ENCODE assay signal across 17 cellular contexts in the genomic region with DNA sequence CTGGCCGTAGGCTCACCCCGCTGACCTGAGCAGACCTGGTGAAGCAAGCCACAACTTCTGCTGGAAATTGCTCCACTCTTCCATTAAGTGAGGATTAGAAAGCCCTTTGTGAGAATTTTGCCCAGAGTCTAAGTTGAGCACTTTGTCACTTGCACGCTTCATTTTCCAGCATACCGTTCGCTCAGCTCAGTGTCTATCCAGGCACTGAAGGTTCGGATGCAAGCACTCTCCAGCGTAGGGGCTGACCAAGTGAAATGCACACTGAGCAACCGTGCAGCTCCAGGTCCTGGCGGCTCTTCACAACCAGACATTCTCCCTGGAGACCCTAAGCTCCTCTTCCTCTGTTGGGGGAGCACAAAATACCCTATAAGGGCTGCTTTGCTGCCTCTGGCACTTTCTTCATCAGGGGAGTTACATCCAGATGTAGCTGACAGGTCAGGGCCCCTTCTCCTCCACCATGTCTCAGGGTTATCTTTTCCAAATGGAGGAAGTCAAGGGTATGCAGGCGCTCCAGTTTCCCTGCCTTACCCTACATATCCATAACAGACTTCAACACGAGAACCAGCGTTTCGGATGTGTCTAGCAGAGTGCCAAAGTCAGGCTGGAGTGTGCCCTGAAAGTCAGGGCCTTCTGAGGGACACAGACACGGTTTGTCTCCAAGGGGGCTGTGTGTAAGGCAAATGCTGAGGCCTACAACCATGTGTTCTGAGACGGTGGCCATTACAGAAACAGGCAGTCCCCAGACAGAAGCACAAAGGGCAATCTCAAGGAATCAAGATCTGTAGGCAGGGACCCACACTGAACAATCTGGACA.
"Had no signal": no experiment of that assay in that cellular context is flagged by ENCODE, and none has a peak within 500 bp of the region (broad histone marks: within the 10 kb centered on the region; RNA-seq: fewer than 3 reads in every experiment).

No MANE protein-coding gene starts in this region.

- FAIRE-seq: astrocyte, colon, endometrium had no signal

- H3K36me3 ChIP-seq: thyroid gland, uterus had no signal

- H3K27ac ChIP-seq: SK-N-MC, thyroid gland had no signal

- H3K4me3 ChIP-seq: SK-N-MC, thyroid gland, uterus had no signal

- H3K9me3 ChIP-seq: thyroid gland, uterus had no signal

- H3K9me3 Mint-ChIP-seq: activated naive CD4-positive, alpha-beta T cell treated with anti-CD3 and anti-CD28 coated beads for 36 hours; activated T-helper 2 cell treated with anti-CD3 and anti-CD28 coated beads, Interferon-gamma antibody, Interleukin-2, Interleukin-4, amounts not matched to agents 10 μg/mL and 5 μg/mL and 100 μg/mL, durations not matched to agents 14 hours and 24 hours and 36 hours; stimulated activated effector memory CD8-positive, alpha-beta T cell treated with anti-CD3 and anti-CD28 coated beads, Interleukin-12 subunit alpha, Interleukin-12 subunit beta, amount 100 ng/mL, for 72 hours; T-cell had no signal

- H3K4me3 Mint-ChIP-seq: activated naive CD4-positive, alpha-beta T cell treated with anti-CD3 and anti-CD28 coated beads for 36 hours; stimulated activated effector memory CD8-positive, alpha-beta T cell treated with anti-CD3 and anti-CD28 coated beads, Interleukin-12 subunit alpha, Interleukin-12 subunit beta, amount 100 ng/mL, for 72 hours; T-cell had no signal

- H3K27me3 ChIP-seq: thyroid gland, uterus had no signal

- ATAC-seq: esophagus mucosa; stimulated activated effector memory CD8-positive, alpha-beta T cell treated with anti-CD3 and anti-CD28 coated beads, Interleukin-12 subunit alpha, Interleukin-12 subunit beta, amount 100 ng/mL, for 72 hours; T-cell had no signal

- H3K27ac Mint-ChIP-seq: activated naive CD4-positive, alpha-beta T cell treated with anti-CD3 and anti-CD28 coated beads for 36 hours; activated T-helper 2 cell treated with anti-CD3 and anti-CD28 coated beads, Interferon-gamma antibody, Interleukin-2, Interleukin-4, amounts not matched to agents 10 μg/mL and 5 μg/mL and 100 μg/mL, durations not matched to agents 14 hours and 24 hours and 36 hours; stimulated activated effector memory CD8-positive, alpha-beta T cell treated with anti-CD3 and anti-CD28 coated beads, Interleukin-12 subunit alpha, Interleukin-12 subunit beta, amount 100 ng/mL, for 72 hours; T-cell had no signal

- H3K36me3 Mint-ChIP-seq: stimulated activated effector memory CD8-positive, alpha-beta T cell treated with anti-CD3 and anti-CD28 coated beads, Interleukin-12 subunit alpha, Interleukin-12 subunit beta, amount 100 ng/mL, for 72 hours; T-cell had no signal

- DNase-seq: activated CD4-positive, CD25-positive, alpha-beta regulatory T cell treated with anti-CD3 and anti-CD28 coated beads, Interleukin-2, amount 50 U/mL, for 72 hours; activated naive CD4-positive, alpha-beta T cell treated with anti-CD3 and anti-CD28 coated beads for 36 hours; activated T-cell treated with anti-CD3 and anti-CD28 coated beads for 4 hours; kidney glomerular epithelial cell; nucleus accumbens; stimulated activated CD4-positive, alpha-beta T cell treated with anti-CD3 and anti-CD28 coated beads, Interleukin-12 subunit alpha, Interleukin-12 subunit beta, amount 100 ng/mL, for 4 hours; T-cell; T-helper 9 cell; thyroid gland; uterus had no signal
